In the genomic region with DNA sequence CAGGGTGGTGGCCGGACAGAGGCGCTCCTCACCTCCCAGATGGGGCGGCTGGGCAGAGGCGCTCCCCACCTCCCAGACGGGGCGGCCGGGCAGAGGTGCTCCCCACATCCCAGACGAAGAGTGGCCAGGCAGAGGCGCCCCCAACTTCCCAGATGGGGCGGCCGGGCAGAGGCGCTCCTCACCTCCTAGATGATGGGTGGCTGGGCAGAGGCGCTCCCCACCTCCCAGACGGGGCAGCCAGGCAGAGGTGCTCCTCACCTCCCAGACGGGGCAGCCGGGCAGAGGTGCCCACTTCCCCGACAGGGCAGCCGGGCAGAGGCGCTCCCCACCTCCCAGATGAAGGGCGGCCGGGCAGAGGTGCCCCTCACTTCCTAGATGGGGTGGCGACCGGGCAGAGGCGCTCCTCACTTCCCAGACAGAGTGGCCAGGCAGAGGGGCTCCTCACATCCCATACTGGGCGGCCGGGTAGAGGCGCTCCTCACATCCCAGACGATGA, we compare ENCODE assay signal across 13 cellular contexts. TPM values are rescaled to one million over a fixed set of nuclear protein-coding genes. Genes with fewer than 3 reads are reported as not detected.
"Had no signal": no experiment of that assay in that cellular context is flagged by ENCODE, and none has a peak within 500 bp of the region (broad histone marks: within the 10 kb centered on the region; RNA-seq: fewer than 3 reads in every experiment).

No MANE protein-coding gene starts in this region.

RNA-seq across cellular contexts. Expression of a gene that starts 46.8 kb away (rescaled TPM):
- total RNA-seq: activated B cell treated with CpG ODN at 0.5 μM for 24 hours; activated CD4-positive, alpha-beta memory T cell treated with anti-CD3 and anti-CD28 coated beads for 36 hours; activated CD4-positive, alpha-beta memory T cell treated with anti-CD3 and anti-CD28 coated beads, Interleukin-2, amount 10 ng/mL, durations not matched to agents 7 days and 5 days; activated CD4-positive, alpha-beta T cell treated with anti-CD3 and anti-CD28 coated beads for 36 hours; activated CD4-positive, alpha-beta T cell treated with anti-CD3 and anti-CD28 coated beads, Interleukin-2, amount 10 ng/mL, durations not matched to agents 24 days and 14 days; activated CD4-positive, alpha-beta T cell treated with anti-CD3 and anti-CD28 coated beads, Interleukin-2, amount 10 ng/mL, durations not matched to agents 7 days and 5 days; activated CD8-positive, alpha-beta memory T cell treated with anti-CD3 and anti-CD28 coated beads for 36 hours; activated CD8-positive, alpha-beta memory T cell treated with anti-CD3 and anti-CD28 coated beads, Interleukin-2, amount 10 ng/mL, durations not matched to agents 7 days and 5 days; activated CD8-positive, alpha-beta T cell treated with anti-CD3 and anti-CD28 coated beads for 36 hours; activated CD8-positive, alpha-beta T cell treated with anti-CD3 and anti-CD28 coated beads, Interleukin-2, amount 10 ng/mL, durations not matched to agents 7 days and 5 days; T-helper 1 cell treated with Interleukin-12 subunit alpha and Interleukin-12 subunit beta and Interleukin-4 antibody, amounts not matched to agents 30 ng/mL and 1 ng/mL, for 36 hours; T-helper 17 cell; T-helper 2 cell treated with Interferon-gamma antibody and Interleukin-4, amounts not matched to agents 100 ng/mL and 5 ng/mL, for 36 hours had no signal
